Comparison of ENCODE assay signal across 20 cellular contexts in the genomic region with DNA sequence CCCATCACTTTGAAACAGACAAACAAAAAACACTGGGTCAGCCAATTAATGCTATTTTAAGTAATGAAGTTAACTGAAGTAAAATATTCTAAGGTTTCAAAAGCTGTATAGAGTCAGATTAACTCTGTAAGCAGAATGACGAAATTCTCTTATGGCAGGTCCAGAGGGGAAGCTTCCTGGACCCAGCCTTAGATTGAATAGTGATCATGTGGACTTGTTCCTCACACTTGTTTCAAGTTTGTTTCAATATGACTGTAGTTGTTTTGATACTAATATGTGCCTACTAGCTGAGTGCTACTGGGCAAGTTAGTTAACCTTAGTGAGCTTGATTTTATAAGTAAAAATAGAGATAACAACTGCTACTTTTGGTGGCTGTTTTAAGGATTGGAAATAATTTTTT. TPM values are rescaled to one million over a fixed set of nuclear protein-coding genes. Genes with fewer than 3 reads are reported as not detected.
DNase-seq lines count a peak whose midpoint lies in the region; ATAC-seq lines count a peak whose summit lies in the region.
"Had no signal": no experiment of that assay in that cellular context is flagged by ENCODE, and none has a peak within 500 bp of the region (broad histone marks: within the 10 kb centered on the region; RNA-seq: fewer than 3 reads in every experiment).

No MANE protein-coding gene starts in this region.

- ATAC-seq in GM18868 (IDR thresholded peaks at IDR 0.05; ENCODE audit: unreplicated experiment) (peak; percentile 80), HG03103 (IDR thresholded peaks at IDR 0.05; ENCODE audit: low read depth, unreplicated experiment) (peak; percentile 51)

- no peak overlapping the region for H2BK5ac ChIP-seq in mesendoderm (ENCODE audit: low read length)

- no CpG with 5 or more reads among the region's 1 CpG for WGBS in mesendoderm (ENCODE audit: extremely low coverage, insufficient coverage, low lambda C conversion rate)

- no peaks in the 10 kb centered on the region for H3K79me2 ChIP-seq in mesendoderm (ENCODE audit: control insufficient read depth, insufficient read depth, low read length)

- H3K18ac ChIP-seq in mesendoderm (ENCODE audit: low read length): no peak overlapping the region

- H4K5ac ChIP-seq in mesendoderm (ENCODE audit: low read length): no peak overlapping the region

- no peak overlapping the region for H2BK15ac ChIP-seq in mesendoderm (replicated peaks; ENCODE audit: low read depth)

- H3K27ac ChIP-seq in mesendoderm (ENCODE audit: low read depth, low read length): no peak overlapping the region
- H3K27ac ChIP-seq: left ventricle myocardium inferior had no signal

- H3K4me1 ChIP-seq in mesendoderm (ENCODE audit: control insufficient read depth, low read depth, low read length): no peaks in the 10 kb centered on the region
- H3K4me1 ChIP-seq: left ventricle myocardium inferior had no signal

- H3K4me3 ChIP-seq in MG63 (no peak overlapping the region), mesendoderm (ENCODE audit: low read length) (no peak overlapping the region)
- H3K4me3 ChIP-seq: left ventricle myocardium inferior had no signal

- no peak overlapping the region for H3K4ac ChIP-seq in mesendoderm (ENCODE audit: low read depth, low read length)

- no peak overlapping the region for H3K56ac ChIP-seq in mesendoderm (ENCODE audit: low read length)

- H2AK5ac ChIP-seq in mesendoderm (ENCODE audit: low read length): no peak overlapping the region

- no peak overlapping the region for H2BK120ac ChIP-seq in mesendoderm (ENCODE audit: low read depth, low read length)

- no peak overlapping the region for H3K9ac ChIP-seq in mesendoderm (ENCODE audit: low read length)

- H3K4me2 ChIP-seq in mesendoderm (ENCODE audit: low read length): no peak overlapping the region

- H3K36me3 ChIP-seq in MG63 (no peaks in the 10 kb centered on the region), mesendoderm (ENCODE audit: control insufficient read depth, insufficient read depth, low read length) (no peaks in the 10 kb centered on the region)
- H3K36me3 ChIP-seq: left ventricle myocardium inferior had no signal

- H3K9me3 ChIP-seq in MG63: no peaks in the 10 kb centered on the region
- H3K9me3 ChIP-seq: left ventricle myocardium inferior had no signal

- no peaks in the 10 kb centered on the region for H3K79me1 ChIP-seq in mesendoderm (ENCODE audit: low read length)

- DNase-seq in CD1c-positive myeloid dendritic cell (ENCODE audit: extremely low spot score) (peak; percentile 67), SIG-M5 (lab: John Stamatoyannopoulos, UW) (peak; percentile 3), MG63 (no peak), AG08395 (ENCODE audit: low spot score) (no peak), NCI-H510A (lab: John Stamatoyannopoulos, UW) (no peak), mesendoderm (no peak)
- DNase-seq: activated CD4-positive, alpha-beta T cell treated with anti-CD3 and anti-CD28 coated beads, Interleukin-2, amount 10 ng/mL, durations not matched to agents 24 days and 14 days; activated gamma-delta T cell; amniotic stem cell; caudate nucleus; CD4-positive, alpha-beta memory T cell; DMS79 treated with DMSO at 0.1 percent for 48 hours; left ventricle myocardium inferior; NCI-H1694 treated with DMSO at 0.1 percent for 48 hours; NCI-H2227 treated with DMSO at 0.1 percent for 48 hours; nucleus accumbens; RPMI8226; SW 1271 had no signal

- peaks cover 21% of the 10 kb centered on the region for H3K27me3 ChIP-seq in MG63
- no peaks in the 10 kb centered on the region for H3K27me3 ChIP-seq in mesendoderm (ENCODE audit: insufficient read depth, low read length, poor library complexity)

- no peak overlapping the region for H4K8ac ChIP-seq in mesendoderm (ENCODE audit: low read depth, low read length)

- no peak overlapping the region for H3K23ac ChIP-seq in mesendoderm (ENCODE audit: low read length)

RNA-seq across cellular contexts. Expression of a gene that starts 32.6 kb away (rescaled TPM):
- 1.3 and 2.1 TPM in 2 replicates for total RNA-seq in MG63 (2014; rRNA removed; shearing (Covaris generic); ENCODE audit: low replicate concordance)
- 11.8 TPM for polyA plus RNA-seq in mesendoderm (2013, experiment 1 of 2)
- 13.1 TPM for polyA plus RNA-seq in mesendoderm (2013, experiment 2 of 2)

RNA-seq across cellular contexts. Expression of a gene that starts 50.3 kb away (rescaled TPM):
- 11.1 and 53.0 TPM in 2 replicates for total RNA-seq in MG63 (2014; rRNA removed; shearing (Covaris generic); ENCODE audit: low replicate concordance)
- polyA plus RNA-seq in mesendoderm (2013, experiment 1 of 2): 9.2 TPM
- 10.8 TPM for polyA plus RNA-seq in mesendoderm (2013, experiment 2 of 2)

Comparison
In these comparisons a context has a peak if more than half of its experiments do, and no peak if none do; other contexts are left out.
1. DNase-seq: peak in CD1c-positive myeloid dendritic cell (single experiment) and SIG-M5 (single experiment); none in MG63 (single experiment), AG08395 (single experiment), NCI-H510A (single experiment) and mesendoderm (single experiment).